ENCODE assay signal across 10 cellular contexts in genomic region chr7:75599244-75599771, GRCh38.
DNase-seq lines count a peak whose midpoint lies in the region; ATAC-seq lines count a peak whose summit lies in the region.
"Had no signal": no experiment of that assay in that cellular context is flagged by ENCODE, and none has a peak within 500 bp of the region (broad histone marks: within the 10 kb centered on the region; RNA-seq: fewer than 3 reads in every experiment).

No MANE protein-coding gene starts in this region.

- ATAC-seq in GM18867 (IDR thresholded peaks at IDR 0.05; ENCODE audit: unreplicated experiment) (no peak), GM19023 (IDR thresholded peaks at IDR 0.05; ENCODE audit: unreplicated experiment) (no peak), GM21717 (IDR thresholded peaks at IDR 0.05; ENCODE audit: unreplicated experiment) (no peak)

- DNase-seq in DMS79 (lab: John Stamatoyannopoulos, UW) = peak; percentile 62
- peak; percentile 79 to 82 for DNase-seq in NCI-H524 (lab: John Stamatoyannopoulos, UW)
- peak; percentile 87 to 99 (median 95) for DNase-seq in head of caudate nucleus
- peak; percentile 89 to 99 (median 93) for DNase-seq in posterior cingulate gyrus
- DNase-seq in NCI-H510A (lab: John Stamatoyannopoulos, UW) = no peak
- DNase-seq: activated CD8-positive, alpha-beta memory T cell treated with anti-CD3 and anti-CD28 coated beads, Interleukin-2, amount 50 U/mL, for 48 hours; CD8-positive, alpha-beta memory T cell had no signal

- intact Hi-C loops in head of caudate nucleus (cut with DNase I) = loop anchor here (5.0 kb wide), 1 partner anchor 138 kb away; the partner anchor contains the start of gene HIP1
- intact Hi-C loops in posterior cingulate gyrus (cut with DNase I) = loop anchor here (1.0 kb wide), 3 partner anchors 12 to 140 kb away; no protein-coding TSS in a partner anchor
